Comparison of ENCODE assay signal across 18 cellular contexts in the genomic region with DNA sequence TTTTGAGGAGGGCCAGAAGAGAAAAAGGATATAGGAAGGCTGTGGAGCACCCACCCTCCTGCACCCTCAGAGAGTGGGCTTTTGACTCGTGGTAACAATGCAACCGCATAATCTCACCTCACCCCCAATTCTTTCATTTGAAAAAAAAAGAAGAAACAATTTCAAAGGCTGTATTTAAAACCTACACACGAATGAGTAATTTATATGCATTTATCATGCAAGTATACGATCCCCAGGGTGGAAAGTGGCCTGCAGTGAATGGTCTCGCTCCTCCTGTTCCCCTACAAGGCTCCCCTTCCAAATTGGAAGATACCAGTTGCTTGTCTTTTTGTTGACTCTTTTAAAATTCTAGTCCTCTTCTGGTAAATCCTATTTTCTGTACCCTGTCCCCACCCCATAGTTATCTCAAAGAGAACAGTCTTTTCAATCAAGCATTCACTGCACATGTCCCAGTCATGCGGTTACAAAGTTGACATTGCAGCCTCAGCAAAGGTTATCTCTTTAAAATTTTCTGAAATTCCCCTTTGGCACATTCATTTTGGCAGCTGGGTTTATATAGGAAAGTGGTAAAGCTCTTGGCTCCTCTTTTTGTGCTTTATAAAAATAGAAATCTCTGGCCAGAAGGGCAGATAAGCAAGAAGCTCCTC.
DNase-seq lines count a peak whose midpoint lies in the region; ATAC-seq, FAIRE-seq and TF ChIP-seq lines count a peak whose summit lies in the region.
"Had no signal": no experiment of that assay in that cellular context is flagged by ENCODE, and none has a peak within 500 bp of the region (broad histone marks: within the 10 kb centered on the region; RNA-seq: fewer than 3 reads in every experiment).

No MANE protein-coding gene starts in this region.

- H3K36me3 Mint-ChIP-seq in natural killer cell treated with Interleukin-12 subunit alpha and Interleukin-12 subunit beta and Interleukin-15 and Interleukin-18, amount 100 ng/mL, for 72 hours, result no peaks in the 10 kb centered on the region

- H3K4me1 Mint-ChIP-seq in natural killer cell treated with Interleukin-12 subunit alpha and Interleukin-12 subunit beta and Interleukin-15 and Interleukin-18, amount 100 ng/mL, for 72 hours (ENCODE audit: low read depth in 2 of 2), result peaks cover 45 to 61% of the 10 kb centered on the region in 2 donors

- peak overlapping the region; percentile 59; the same call in 1 of the 2 replicates for H3K27ac ChIP-seq in SK-N-MC
- H3K27ac ChIP-seq: suprapubic skin had no signal

- H3K4me3 ChIP-seq in SK-N-MC, result peak overlapping the region; percentile 3; the same call in 1 of the 2 replicates
- H3K4me3 ChIP-seq: breast epithelium, dorsolateral prefrontal cortex, suprapubic skin had no signal

- no peaks in the 10 kb centered on the region for H3K36me3 ChIP-seq in SK-N-MC (ENCODE audit: insufficient read depth, low read length)
- H3K36me3 ChIP-seq: breast epithelium, suprapubic skin had no signal

- intact Hi-C loops in Right ventricle myocardium superior (cut with DNase I), result no loop called here

- ATAC-seq in Right ventricle myocardium superior (ENCODE audit: poor library complexity) (peak; percentile 32), HG03196 (IDR thresholded peaks at IDR 0.05; ENCODE audit: unreplicated experiment) (no peak), HG02885 (IDR thresholded peaks at IDR 0.05; ENCODE audit: poor library complexity, unreplicated experiment) (no peak)
- ATAC-seq in natural killer cell treated with Interleukin-12 subunit alpha and Interleukin-12 subunit beta and Interleukin-15 and Interleukin-18, amount 100 ng/mL, for 72 hours, result no peak
- ATAC-seq: esophagus mucosa, sciatic nerve had no signal

- no peak for DNase-seq in GM12891 (ENCODE audit: insufficient read length, low spot score)
- no peak for DNase-seq in SK-N-MC (ENCODE audit: low read depth, low spot score)
- no peak for DNase-seq in Right ventricle myocardium superior
- DNase-seq in natural killer cell treated with Interleukin-12 subunit alpha and Interleukin-12 subunit beta and Interleukin-15 and Interleukin-18, amount 100 ng/mL, for 72 hours (ENCODE audit: low spot score), result no peak
- no peak for DNase-seq in NCI-H1436 treated with DMSO at 0.1 percent for 48 hours (lab: John Stamatoyannopoulos, UW)
- no peak for DNase-seq in NCI-H345 treated with DMSO at 0.1 percent for 48 hours (lab: John Stamatoyannopoulos, UW; ENCODE audit: unreplicated experiment)
- DNase-seq: activated CD4-positive, alpha-beta T cell treated with anti-CD3 and anti-CD28 coated beads for 4 hours; dorsolateral prefrontal cortex; islet precursor cell; NCI-H1930; NCI-H524 treated with DMSO at 0.1 percent for 48 hours had no signal

- H3K9me3 ChIP-seq in SK-N-MC (ENCODE audit: low read depth, low read length), result no peaks in the 10 kb centered on the region
- H3K9me3 ChIP-seq: breast epithelium, suprapubic skin had no signal

- no peaks in the 10 kb centered on the region for H3K9me3 Mint-ChIP-seq in natural killer cell treated with Interleukin-12 subunit alpha and Interleukin-12 subunit beta and Interleukin-15 and Interleukin-18, amount 100 ng/mL, for 72 hours
- H3K9me3 Mint-ChIP-seq: activated naive CD4-positive, alpha-beta T cell treated with anti-CD3 and anti-CD28 coated beads, Interleukin-2, amount 50 U/mL, for 72 hours had no signal

- no peak overlapping the region for H3K9ac ChIP-seq in SK-N-MC (ENCODE audit: insufficient read length)

- TF ChIP-seq POLR2A in GM12891 (IDR thresholded peaks at IDR 0.05; ENCODE audit: low read depth, low read length), result no peak

- H3K4me3 Mint-ChIP-seq in natural killer cell treated with Interleukin-12 subunit alpha and Interleukin-12 subunit beta and Interleukin-15 and Interleukin-18, amount 100 ng/mL, for 72 hours, result peak overlapping the region; percentile 2

- H3K27me3 Mint-ChIP-seq in natural killer cell treated with Interleukin-12 subunit alpha and Interleukin-12 subunit beta and Interleukin-15 and Interleukin-18, amount 100 ng/mL, for 72 hours, result no peaks in the 10 kb centered on the region

- FAIRE-seq in GM12891 (lab: Jason Lieb, UNC), result peak; percentile 9

- H3K27ac Mint-ChIP-seq in natural killer cell treated with Interleukin-12 subunit alpha and Interleukin-12 subunit beta and Interleukin-15 and Interleukin-18, amount 100 ng/mL, for 72 hours, result peak overlapping the region in 1 of 2 donors; percentile 11
- H3K27ac Mint-ChIP-seq: activated naive CD4-positive, alpha-beta T cell treated with anti-CD3 and anti-CD28 coated beads, Interleukin-2, amount 50 U/mL, for 72 hours had no signal

TF ChIP-seq in GM12891, 5 proteins besides CTCF, POLR2A, EP300 and RAD21:
- TF ChIP-seq POU2F2 (IDR thresholded peaks at IDR 0.05; ENCODE audit: low read depth, low read length), result no peak
- no peak for TF ChIP-seq POLR2AphosphoS5 (IDR thresholded peaks at IDR 0.05; ENCODE audit: low read depth, low read length)
- TF ChIP-seq PAX5 (IDR thresholded peaks at IDR 0.05; ENCODE audit: insufficient read depth, low read length, severe bottlenecking), result no peak
- no peak for TF ChIP-seq TAF1 (IDR thresholded peaks at IDR 0.05; ENCODE audit: low read depth, low read length)
- no peak for TF ChIP-seq SPI1 (IDR thresholded peaks at IDR 0.05; ENCODE audit: low read depth, low read length)
